In the genomic region with DNA sequence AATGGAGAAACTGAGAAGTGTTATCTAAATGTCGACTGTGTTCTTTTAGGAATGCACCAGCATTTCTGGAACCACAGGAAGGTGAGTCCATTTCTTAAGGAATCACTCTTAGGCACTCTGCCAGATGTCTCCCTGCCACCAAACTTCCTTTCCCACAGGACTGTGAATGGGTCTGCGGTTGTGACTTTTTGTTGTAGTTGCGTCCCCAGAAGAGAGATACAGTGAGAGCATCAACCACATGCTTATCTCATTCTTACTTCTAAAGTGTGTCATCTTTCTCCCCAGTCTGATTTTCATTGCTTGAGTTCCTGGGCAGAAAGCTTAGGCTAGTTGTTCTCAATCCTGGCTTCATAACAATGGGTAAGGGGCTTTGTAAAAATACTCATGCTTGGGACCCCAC, we compare ENCODE assay signal across 17 cellular contexts. TPM values are rescaled to one million over a fixed set of nuclear protein-coding genes. Genes with fewer than 3 reads are reported as not detected.
A peak's percentile ranks its signal among the peaks of the same experiment; 100 is the strongest.
DNase-seq lines count a peak whose midpoint lies in the region; ATAC-seq and TF ChIP-seq lines count a peak whose summit lies in the region.
"Had no signal": no experiment of that assay in that cellular context is flagged by ENCODE, and none has a peak within 500 bp of the region (broad histone marks: within the 10 kb centered on the region; RNA-seq: fewer than 3 reads in every experiment).

No MANE protein-coding gene starts in this region.

- peaks cover 12% of the 10 kb centered on the region for H3K27me3 Mint-ChIP-seq in activated CD8-positive, alpha-beta T cell treated with anti-CD3 and anti-CD28 coated beads for 36 hours
- H3K27me3 Mint-ChIP-seq in activated CD8-positive, alpha-beta T cell treated with anti-CD3 and anti-CD28 coated beads, Interleukin-2, amount 10 ng/mL, durations not matched to agents 7 days and 5 days (ENCODE audit: low read depth) = peaks cover 2% of the 10 kb centered on the region
- H3K27me3 Mint-ChIP-seq in dendritic cell treated with granulocyte-macrophage colony-stimulating factor and Interleukin-4, amounts not matched to agents 40 ng/mL and 50 ng/mL, for 4 days = no peaks in the 10 kb centered on the region

- TF ChIP-seq CTCF in activated CD8-positive, alpha-beta T cell treated with anti-CD3 and anti-CD28 coated beads for 36 hours (IDR thresholded peaks at IDR 0.05) = no peak

- POLR2A ChIA-PET in activated CD8-positive, alpha-beta T cell treated with anti-CD3 and anti-CD28 coated beads for 36 hours (lab: Charles Lee) = interaction anchor here (1.2 to 1.5 kb wide), 2 partner anchors 8 to 11 kb away, joined by 3 to 4 read pairs; no protein-coding TSS in a partner anchor
- POLR2A ChIA-PET in activated CD8-positive, alpha-beta T cell treated with anti-CD3 and anti-CD28 coated beads, Interleukin-2, amount 10 ng/mL, durations not matched to agents 7 days and 5 days (lab: Charles Lee) = no interaction called here

- DNase-seq in activated CD8-positive, alpha-beta T cell treated with anti-CD3 and anti-CD28 coated beads for 36 hours = no peak
- no peak for DNase-seq in activated CD8-positive, alpha-beta T cell treated with anti-CD3 and anti-CD28 coated beads, Interleukin-2, amount 10 ng/mL, durations not matched to agents 7 days and 5 days
- DNase-seq in NCI-H774 (lab: John Stamatoyannopoulos, UW) (no peak), NCI-H1105 (lab: John Stamatoyannopoulos, UW) (no peak), medulla oblongata (ENCODE audit: extremely low spot score) (no peak)
- DNase-seq: amygdala; Caco-2; effector CD4-positive, alpha-beta T cell; foreskin fibroblast; immature natural killer cell; NCI-H226; pancreas; upper lobe of left lung had no signal

- no peaks in the 10 kb centered on the region for H3K36me3 Mint-ChIP-seq in activated CD8-positive, alpha-beta T cell treated with anti-CD3 and anti-CD28 coated beads for 36 hours (ENCODE audit: low read depth)
- H3K36me3 Mint-ChIP-seq in activated CD8-positive, alpha-beta T cell treated with anti-CD3 and anti-CD28 coated beads, Interleukin-2, amount 10 ng/mL, durations not matched to agents 7 days and 5 days (ENCODE audit: low read depth) = no peaks in the 10 kb centered on the region
- H3K36me3 Mint-ChIP-seq in dendritic cell treated with granulocyte-macrophage colony-stimulating factor and Interleukin-4, amounts not matched to agents 40 ng/mL and 50 ng/mL, for 4 days (ENCODE audit: low read depth) = peaks cover 38% of the 10 kb centered on the region
- H3K36me3 Mint-ChIP-seq: immature natural killer cell had no signal

- peaks cover 4% of the 10 kb centered on the region for H3K9me3 Mint-ChIP-seq in activated CD8-positive, alpha-beta T cell treated with anti-CD3 and anti-CD28 coated beads for 36 hours
- no peaks in the 10 kb centered on the region for H3K9me3 Mint-ChIP-seq in activated CD8-positive, alpha-beta T cell treated with anti-CD3 and anti-CD28 coated beads, Interleukin-2, amount 10 ng/mL, durations not matched to agents 7 days and 5 days (ENCODE audit: insufficient read depth)
- H3K9me3 Mint-ChIP-seq in dendritic cell treated with granulocyte-macrophage colony-stimulating factor and Interleukin-4, amounts not matched to agents 40 ng/mL and 50 ng/mL, for 4 days = no peaks in the 10 kb centered on the region
- H3K9me3 Mint-ChIP-seq: immature natural killer cell had no signal

- intact Hi-C loops in activated CD8-positive, alpha-beta T cell treated with anti-CD3 and anti-CD28 coated beads for 36 hours (cut with micrococcal nuclease) = no loop called here
- intact Hi-C loops in dendritic cell treated with granulocyte-macrophage colony-stimulating factor and Interleukin-4, amounts not matched to agents 40 ng/mL and 50 ng/mL, for 4 days (cut with micrococcal nuclease) = loop anchor here (1.0 kb wide), 1 partner anchor 8 kb away; no protein-coding TSS in a partner anchor

- H3K27ac Mint-ChIP-seq in activated CD8-positive, alpha-beta T cell treated with anti-CD3 and anti-CD28 coated beads for 36 hours = no peak overlapping the region
- H3K27ac Mint-ChIP-seq in activated CD8-positive, alpha-beta T cell treated with anti-CD3 and anti-CD28 coated beads, Interleukin-2, amount 10 ng/mL, durations not matched to agents 7 days and 5 days = no peak overlapping the region
- H3K27ac Mint-ChIP-seq in dendritic cell treated with granulocyte-macrophage colony-stimulating factor and Interleukin-4, amounts not matched to agents 40 ng/mL and 50 ng/mL, for 4 days = peak overlapping the region; percentile 93
- H3K27ac Mint-ChIP-seq: mesothelial cell of epicardium had no signal

- H3K4me1 Mint-ChIP-seq in activated CD8-positive, alpha-beta T cell treated with anti-CD3 and anti-CD28 coated beads for 36 hours (ENCODE audit: low read depth) = peaks cover 32% of the 10 kb centered on the region
- peaks cover 32% of the 10 kb centered on the region for H3K4me1 Mint-ChIP-seq in activated CD8-positive, alpha-beta T cell treated with anti-CD3 and anti-CD28 coated beads, Interleukin-2, amount 10 ng/mL, durations not matched to agents 7 days and 5 days (ENCODE audit: low read depth)
- H3K4me1 Mint-ChIP-seq in dendritic cell treated with granulocyte-macrophage colony-stimulating factor and Interleukin-4, amounts not matched to agents 40 ng/mL and 50 ng/mL, for 4 days (ENCODE audit: low read depth) = peaks cover 84% of the 10 kb centered on the region

- CTCF ChIA-PET in activated CD8-positive, alpha-beta T cell treated with anti-CD3 and anti-CD28 coated beads for 36 hours (lab: Charles Lee) = interaction anchor here (0.7 kb wide), 1 partner anchor 40 kb away, joined by 3 read pairs; no protein-coding TSS in a partner anchor
- CTCF ChIA-PET in activated CD8-positive, alpha-beta T cell treated with anti-CD3 and anti-CD28 coated beads, Interleukin-2, amount 10 ng/mL, durations not matched to agents 7 days and 5 days (lab: Charles Lee) = no interaction called here

- H3K4me3 Mint-ChIP-seq in activated CD8-positive, alpha-beta T cell treated with anti-CD3 and anti-CD28 coated beads for 36 hours = no peak overlapping the region
- no peak overlapping the region for H3K4me3 Mint-ChIP-seq in activated CD8-positive, alpha-beta T cell treated with anti-CD3 and anti-CD28 coated beads, Interleukin-2, amount 10 ng/mL, durations not matched to agents 7 days and 5 days
- H3K4me3 Mint-ChIP-seq in dendritic cell treated with granulocyte-macrophage colony-stimulating factor and Interleukin-4, amounts not matched to agents 40 ng/mL and 50 ng/mL, for 4 days = peak overlapping the region; percentile 35
- H3K4me3 Mint-ChIP-seq: mesothelial cell of epicardium had no signal

- peak; percentile 46 for ATAC-seq in activated CD8-positive, alpha-beta T cell treated with anti-CD3 and anti-CD28 coated beads for 36 hours
- no peak for ATAC-seq in activated CD8-positive, alpha-beta T cell treated with anti-CD3 and anti-CD28 coated beads, Interleukin-2, amount 10 ng/mL, durations not matched to agents 7 days and 5 days
- ATAC-seq in GM21515 (IDR thresholded peaks at IDR 0.05; ENCODE audit: unreplicated experiment) = peak; percentile 35
- ATAC-seq in HG03280 (IDR thresholded peaks at IDR 0.05; ENCODE audit: unreplicated experiment) = peak; percentile 37
- ATAC-seq: pancreas had no signal

RNA-seq across cellular contexts. Expression of a gene that starts 13.4 kb away (rescaled TPM):
- 1 to 10 TPM; 1.3 to 1.9 TPM for total RNA-seq in activated CD8-positive, alpha-beta T cell treated with anti-CD3 and anti-CD28 coated beads for 36 hours
- total RNA-seq in activated CD8-positive, alpha-beta T cell treated with anti-CD3 and anti-CD28 coated beads, Interleukin-2, amount 10 ng/mL, durations not matched to agents 7 days and 5 days = 1 to 10 TPM; 2.3 TPM

RNA-seq across cellular contexts. Expression of a gene that starts 40.8 kb away (rescaled TPM):
- total RNA-seq in activated CD8-positive, alpha-beta T cell treated with anti-CD3 and anti-CD28 coated beads for 36 hours = under 1 TPM in 1 of 2 experiments, not detected in 1; 0.59 TPM
- not detected for total RNA-seq in activated CD8-positive, alpha-beta T cell treated with anti-CD3 and anti-CD28 coated beads, Interleukin-2, amount 10 ng/mL, durations not matched to agents 7 days and 5 days

RNA-seq across cellular contexts. Expression of a gene that starts 59.8 kb away (rescaled TPM):
- total RNA-seq in activated CD8-positive, alpha-beta T cell treated with anti-CD3 and anti-CD28 coated beads for 36 hours = 10 to 100 TPM; 16.9 to 19.2 TPM
- total RNA-seq in activated CD8-positive, alpha-beta T cell treated with anti-CD3 and anti-CD28 coated beads, Interleukin-2, amount 10 ng/mL, durations not matched to agents 7 days and 5 days = 10 to 100 TPM; 16.3 to 16.8 TPM
